Comparison of ENCODE assay signal across 8 cellular contexts in genomic region chr12:25957898-25958253, GRCh38. TPM values are rescaled to one million over a fixed set of nuclear protein-coding genes. Genes with fewer than 3 reads are reported as not detected.
DNase-seq lines count a peak whose midpoint lies in the region; ATAC-seq, FAIRE-seq and TF ChIP-seq lines count a peak whose summit lies in the region.

No MANE protein-coding gene starts in this region.

- peaks cover 17 to 19% (median 17%) of the 10 kb centered on the region in 3 donors for H3K4me1 Mint-ChIP-seq in naive B cell

- no peaks in the 10 kb centered on the region for H3K36me3 Mint-ChIP-seq in naive B cell

- peak; percentile 8 to 46 (median 30) for ATAC-seq in heart left ventricle
- no peak for ATAC-seq in left ventricle myocardium superior
- ATAC-seq in naive B cell (ENCODE audit: low read depth in 2 of 2): no peak
- ATAC-seq in GM18502 (IDR thresholded peaks at IDR 0.05; ENCODE audit: poor library complexity, unreplicated experiment): no peak
- no peak for ATAC-seq in HG02678 (IDR thresholded peaks at IDR 0.05; ENCODE audit: unreplicated experiment)
- no peak for ATAC-seq in GM19351 (IDR thresholded peaks at IDR 0.05; ENCODE audit: unreplicated experiment)

- peak overlapping the region; percentile 84 to 98 (median 96) for H3K27ac ChIP-seq in heart left ventricle
- H3K27ac ChIP-seq in RWPE1: peak overlapping the region; percentile 94
- H3K27ac ChIP-seq in endothelial cell of umbilical vein (ENCODE audit: insufficient read depth, low read depth, low read length): peak overlapping the region; percentile 95

- H3K36me3 ChIP-seq in heart left ventricle (peaks cover 0 to 10% (median 5%) of the 10 kb centered on the region in 9 donors), endothelial cell of umbilical vein (ENCODE audit: control insufficient read depth in 2 of 2, extremely low read depth in 1 of 2, insufficient read depth in 2 of 2, low read length in 2 of 2) (no peaks in the 10 kb centered on the region)

- H3K9me3 ChIP-seq in heart left ventricle (no peaks in the 10 kb centered on the region), endothelial cell of umbilical vein (replicated peaks; ENCODE audit: control insufficient read depth, insufficient read depth, low read length) (no peaks in the 10 kb centered on the region)

- TF ChIP-seq POLR2A in heart left ventricle (IDR thresholded peaks at IDR 0.05) (no peak), endothelial cell of umbilical vein (IDR thresholded peaks at IDR 0.05; ENCODE audit: low read depth, low read length) (no peak)

- H3K27me3 Mint-ChIP-seq in naive B cell: peaks cover 42 to 45% (median 42%) of the 10 kb centered on the region in 3 donors

- peaks cover 6% of the 10 kb centered on the region for H4K20me1 ChIP-seq in endothelial cell of umbilical vein (replicated peaks; ENCODE audit: control insufficient read depth, extremely low read depth, insufficient read depth, low read length)

- CTCF ChIA-PET in RWPE1 (lab: Yijun Ruan, JAX) (interaction anchor here (0.5 to 0.6 kb wide), 2 partner anchors 84 to 936 kb away, joined by 3 read pairs; no protein-coding TSS in a partner anchor), endothelial cell of umbilical vein (lab: Charles Lee) (interaction anchor here (0.9 to 4.8 kb wide), 13 partner anchors 13 to 522 kb away, joined by 3 to 52 read pairs (median 10); no protein-coding TSS in a partner anchor)

- BruUV-seq in endothelial cell of umbilical vein (replicated peaks; lab: Mats Ljungman, UMichigan): TSS peak; percentile 55

- H3K27me3 ChIP-seq in heart left ventricle (peaks cover 0 to 3% (median 0%) of the 10 kb centered on the region in 9 donors), endothelial cell of umbilical vein (ENCODE audit: control insufficient read depth in 2 of 2, insufficient read depth in 2 of 2, low read length in 2 of 2) (no peaks in the 10 kb centered on the region)

- peaks cover 0 to 35% (median 17%) of the 10 kb centered on the region in 12 donors for H3K4me1 ChIP-seq in heart left ventricle
- H3K4me1 ChIP-seq in endothelial cell of umbilical vein (ENCODE audit: control insufficient read depth, extremely low read depth, insufficient read depth, low read length): peaks cover 20% of the 10 kb centered on the region

- H3K4me3 Mint-ChIP-seq in naive B cell: peak overlapping the region; percentile 66 to 85 (median 72)

- dilution Hi-C loops in endothelial cell of umbilical vein (cut with MboI; ENCODE audit: extremely low pct_ligation_motif_present, low sequenced_read_pairs): no loop called here

- peaks cover 39% of the 10 kb centered on the region for H3K79me2 ChIP-seq in endothelial cell of umbilical vein (ENCODE audit: control insufficient read depth, insufficient read depth, low read length)

- intact Hi-C loops in heart left ventricle (cut with DNase I) (loop anchor here in 4 of 10 donors (2.0 to 5.0 kb wide), 4 partner anchors 59 to 521 kb away; no protein-coding TSS in a partner anchor), left ventricle myocardium superior (cut with micrococcal nuclease) (no loop called here), endothelial cell of umbilical vein (cut with micrococcal nuclease) (loop anchor here (1.0 to 10.0 kb wide), 11 partner anchors 31 to 516 kb away; no protein-coding TSS in a partner anchor)

- POLR2A ChIA-PET in RWPE1 (lab: Yijun Ruan, JAX; ENCODE audit: low non-redundant PET): interaction anchor here (0.6 kb wide), 2 partner anchors 249 to 279 kb away, joined by 3 read pairs; no protein-coding TSS in a partner anchor
- POLR2A ChIA-PET in endothelial cell of umbilical vein (lab: Charles Lee): interaction anchor here (0.6 to 0.9 kb wide), 5 partner anchors 11 to 677 kb away, joined by 3 to 8 read pairs (median 3); no protein-coding TSS in a partner anchor

- H3K9ac ChIP-seq in endothelial cell of umbilical vein (replicated peaks; ENCODE audit: extremely low read depth, insufficient read depth, low read length): peak overlapping the region; percentile 97

- peak overlapping the region; percentile 38 for H2AFZ ChIP-seq in endothelial cell of umbilical vein (ENCODE audit: low read depth, low read length)

- WGBS in heart left ventricle, 4 donors: 0 to 4% (median 0%) methylated on average over 11 of the region's 11 CpGs

- FAIRE-seq in endothelial cell of umbilical vein (lab: Jason Lieb, UNC): peak; percentile 86

- H3K9me3 Mint-ChIP-seq in naive B cell: no peaks in the 10 kb centered on the region

- H3K4me2 ChIP-seq in endothelial cell of umbilical vein (ENCODE audit: insufficient read depth, low read length): peak overlapping the region; percentile 88

- peak overlapping the region in 1 of 6 donors; percentile 61 for H3K27ac Mint-ChIP-seq in naive B cell

- DNase-seq in heart left ventricle (no peak), left ventricle myocardium superior (no peak), RWPE1 (ENCODE audit: low spot score) (peak; percentile 20), endothelial cell of umbilical vein (ENCODE audit: low read depth, low spot score) (peak; percentile 93), naive B cell (no peak)

- H3K4me3 ChIP-seq in heart left ventricle (peak overlapping the region; percentile 66 to 98 (median 81)), endothelial cell of umbilical vein (replicated peaks in 1 of 3; ENCODE audit: insufficient read depth in 1 of 3, low read depth in 1 of 3, low read length in 3 of 3) (peak overlapping the region; percentile 28 to 95 (median 84))

- TF ChIP-seq CTCF in heart left ventricle (IDR thresholded peaks at IDR 0.05): no peak
- TF ChIP-seq CTCF in RWPE1 (conservative IDR thresholded peaks at IDR 0.05; ENCODE audit: low read depth): no peak
- TF ChIP-seq CTCF in endothelial cell of umbilical vein (IDR thresholded peaks at IDR 0.05; ENCODE audit: extremely low read depth in 1 of 2, insufficient read depth in 1 of 2, low read depth in 1 of 2, low read length in 2 of 2): no peak

- no peaks in the 10 kb centered on the region for H3K9me1 ChIP-seq in endothelial cell of umbilical vein (replicated peaks; ENCODE audit: control insufficient read depth, extremely low read depth, insufficient read depth, low read length)

TF ChIP-seq in endothelial cell of umbilical vein, 7 proteins besides CTCF, POLR2A, EP300 and RAD21:
- TF ChIP-seq MYC (IDR thresholded peaks at IDR 0.05; ENCODE audit: low read depth, low read length) (no peak), FOS (IDR thresholded peaks at IDR 0.05; ENCODE audit: borderline replicate concordance, insufficient read depth, low read length) (peak; percentile 92), GATA2 (IDR thresholded peaks at IDR 0.05; ENCODE audit: insufficient read depth, insufficient read length, low read depth, low read length) (peak; percentile 66), POLR2AphosphoS5 (IDR thresholded peaks at IDR 0.05; ENCODE audit: insufficient read depth, low read depth, low read length) (no peak)

RNA-seq across cellular contexts. Expression of gene RASSF8, which starts 0.6 kb away (rescaled TPM):
- 10 to 100 TPM; 20.6 to 44.6 (median 30.9) TPM for total RNA-seq in heart left ventricle
- polyA plus RNA-seq in heart left ventricle: 10 to 100 TPM in 1 of 2 donors, 1 to 10 TPM in 1; 5.2 to 13.2 TPM
- total RNA-seq in left ventricle myocardium superior: 22.9 TPM
- total RNA-seq in endothelial cell of umbilical vein: 58.3 and 59.3 TPM in 2 replicates
- polyA plus RNA-seq in endothelial cell of umbilical vein: 9.0 and 11.1 TPM in 2 replicates
- polyA plus RNA-seq in endothelial cell of umbilical vein (2011; cell fraction: cytosol; rRNA removed): 12.0 and 12.8 TPM in 2 replicates
- 23.2 and 24.5 TPM in 2 replicates for polyA plus RNA-seq in endothelial cell of umbilical vein (2011; cell fraction: nucleus; rRNA removed)
- 28.5 and 39.2 TPM in 2 replicates for polyA plus RNA-seq in endothelial cell of umbilical vein (2012)
- polyA minus RNA-seq in endothelial cell of umbilical vein: 77.4 and 82.4 TPM in 2 replicates
- polyA minus RNA-seq in endothelial cell of umbilical vein (2011; cell fraction: cytosol; rRNA and poly(A)+ RNA removed): 33.1 TPM
- 69.4 and 85.4 TPM in 2 replicates for polyA minus RNA-seq in endothelial cell of umbilical vein (2011; cell fraction: nucleus; rRNA and poly(A)+ RNA removed)
- polyA plus RNA-seq in naive B cell (ENCODE audit: low read depth in 6 of 6): not detected

Comparison
In these comparisons a context has a peak if more than half of its experiments do, and no peak if none do; other contexts are left out.
1. ATAC-seq: peak in heart left ventricle (4 of 4); none in left ventricle myocardium superior (single experiment), naive B cell (0 of 2), GM18502 (single experiment), HG02678 (single experiment) and GM19351 (single experiment).
2. DNase-seq: peak in RWPE1 (single experiment) and endothelial cell of umbilical vein (single experiment); none in heart left ventricle (0 of 5), left ventricle myocardium superior (single experiment) and naive B cell (single experiment).
3. Peak in every context shown above with its lines, with median percentiles within 50 percentile points of each other: H3K27ac ChIP-seq.